Comparison of ENCODE assay signal across 1 cellular context in genomic region chrX:12824944-12825343, GRCh38.
TF ChIP-seq lines count a peak whose summit lies in the region.

No MANE protein-coding gene starts in this region.

TF ChIP-seq in endothelial cell of umbilical vein, 7 proteins besides CTCF, POLR2A, EP300 and RAD21:
- TF ChIP-seq POLR2AphosphoS5 (IDR thresholded peaks at IDR 0.05; ENCODE audit: insufficient read depth, low read depth, low read length) = no peak
- TF ChIP-seq JUN (IDR thresholded peaks at IDR 0.05; ENCODE audit: borderline replicate concordance, insufficient read depth, insufficient read length, low read depth) = no peak
- no peak for TF ChIP-seq EZH2 (IDR thresholded peaks at IDR 0.05; ENCODE audit: borderline replicate concordance, low read depth, low read length, severe bottlenecking)
